In the genomic region with DNA sequence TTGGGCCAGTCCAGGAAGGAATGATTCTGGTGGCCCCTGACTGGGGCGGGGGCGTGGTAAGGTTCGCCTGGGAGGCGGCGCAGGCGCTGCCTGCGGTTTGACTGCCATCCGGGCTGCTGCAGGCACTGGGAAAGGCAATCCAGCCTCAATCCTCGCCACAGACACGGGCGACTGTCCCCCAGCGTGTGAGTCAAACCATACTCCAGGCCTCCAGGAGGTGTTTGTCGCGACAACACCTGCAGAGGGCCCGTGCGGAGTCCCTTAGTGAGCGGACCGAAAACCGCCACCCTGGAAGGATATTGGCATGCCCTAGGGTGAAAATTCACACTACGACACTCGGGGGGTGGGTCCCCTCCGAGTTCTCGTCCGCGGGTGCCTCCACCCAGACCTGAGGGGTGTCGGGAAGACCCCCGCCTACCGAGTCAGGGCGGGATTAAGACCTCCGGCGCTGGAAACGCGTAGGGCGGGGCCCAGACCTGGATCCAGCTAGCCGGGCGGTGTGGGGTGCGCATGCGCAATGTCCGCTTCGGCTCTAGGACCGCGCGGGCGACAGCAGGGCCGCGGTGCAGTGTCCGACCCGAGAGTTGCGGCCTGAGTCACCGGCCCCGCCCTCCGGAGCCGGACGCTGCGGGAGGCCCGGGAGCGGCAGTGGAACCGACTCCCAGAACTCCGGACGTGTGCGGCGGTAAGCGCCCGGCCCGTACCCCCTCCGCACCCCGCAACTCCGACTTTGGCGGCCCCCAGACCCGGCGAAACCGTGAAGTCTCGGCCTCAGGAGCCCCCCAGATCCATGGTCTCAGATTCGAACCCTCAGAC, we compare ENCODE assay signal across 7 cellular contexts. TPM values are rescaled to one million over a fixed set of nuclear protein-coding genes. Genes with fewer than 3 reads are reported as not detected.
DNase-seq lines count a peak whose midpoint lies in the region; ATAC-seq, FAIRE-seq and TF ChIP-seq lines count a peak whose summit lies in the region.

A gene (plus strand): TSS at position 594 of the 816 bp plus-strand sequence. CDS start 946 bp downstream, outside the sequence.

- TF ChIP-seq CTCF in sigmoid colon (IDR thresholded peaks at IDR 0.05), result no peak

- TF ChIP-seq EP300 in sigmoid colon (IDR thresholded peaks at IDR 0.05), result peak in 1 of 4 donors; percentile 17

- intact Hi-C loops in sigmoid colon (cut with DNase I), result loop anchor here (1.0 to 5.0 kb wide), 2 partner anchors 13 to 382 kb away; a partner anchor contains a TSS

- peak within 1 kb of the TSS; percentile 89 to 100 (median 98) for H3K27ac ChIP-seq in sigmoid colon

- H3K4me1 ChIP-seq in sigmoid colon, result peaks cover 0 to 30% (median 25%) of the 10 kb centered on the region in 4 donors

- H3K9me3 ChIP-seq in sigmoid colon, result no peaks in the 10 kb centered on the region

- TF ChIP-seq POLR2A in sigmoid colon (IDR thresholded peaks at IDR 0.05), result peak; percentile 96 to 97

- peak; percentile 90 for FAIRE-seq in GM18507 (lab: Jason Lieb, UNC)

- ATAC-seq in HG02981 (IDR thresholded peaks at IDR 0.05; ENCODE audit: unreplicated experiment), result peak; percentile 66

- WGBS in sigmoid colon, 2 donors, result 1% methylated on average over 74 of the region's 74 CpGs

- DNase-seq in GM18507 (ENCODE audit: extremely low spot score, insufficient read length, low read depth) (peak; percentile 90), NCI-H2029 treated with DMSO at 0.1 percent for 48 hours (lab: John Stamatoyannopoulos, UW) (peak; percentile 76), T-helper 9 cell (peak; percentile 82), astrocyte of the hippocampus (ENCODE audit: low read depth, low spot score) (peak; percentile 99), hypothalamus (lab: John Stamatoyannopoulos, UW) (peak; percentile 56 to 99 (median 94)), sigmoid colon (peak; percentile 99)

- H3K27me3 ChIP-seq in sigmoid colon, result no peaks in the 10 kb centered on the region

- H3K4me3 ChIP-seq in sigmoid colon, result peak within 1 kb of the TSS; percentile 56 to 94 (median 82)

- H3K36me3 ChIP-seq in sigmoid colon, result peaks cover 17 to 25% (median 20%) of the 10 kb centered on the region in 4 donors

RNA-seq across cellular contexts. Expression of the gene that starts here (rescaled TPM):
- 100 to 1,000 TPM; 101 to 116 (median 104) TPM for total RNA-seq in sigmoid colon
- polyA plus RNA-seq in sigmoid colon, result 100 to 1,000 TPM; 656 to 938 (median 931) TPM

Comparison
In these comparisons a context has a peak if more than half of its experiments do, and no peak if none do; other contexts are left out.
1. Peak in every context shown above with its lines: DNase-seq, ATAC-seq, H3K4me3 ChIP-seq and H3K27ac ChIP-seq.